Comparison of ENCODE assay signal across 8 cellular contexts in genomic region chr7:144842377-144842851, GRCh38. TPM values are rescaled to one million over a fixed set of nuclear protein-coding genes. Genes with fewer than 3 reads are reported as not detected.
DNase-seq lines count a peak whose midpoint lies in the region; ATAC-seq and TF ChIP-seq lines count a peak whose summit lies in the region.

No MANE protein-coding gene starts in this region.

- H3K27me3 ChIP-seq in colonic mucosa (no peaks in the 10 kb centered on the region), SJCRH30 (no peaks in the 10 kb centered on the region)

- intact Hi-C loops in colonic mucosa (cut with DNase I) = no loop called here
- intact Hi-C loops in natural killer cell (cut with micrococcal nuclease) = no loop called here

- peak; percentile 88 for ATAC-seq in GM18868 (IDR thresholded peaks at IDR 0.05; ENCODE audit: unreplicated experiment)
- ATAC-seq in HG02610 (IDR thresholded peaks at IDR 0.05; ENCODE audit: unreplicated experiment) = peak; percentile 84
- peak; percentile 86 to 91 (median 86) for ATAC-seq in natural killer cell

- no peak overlapping the region for H3K4me3 ChIP-seq in colonic mucosa
- H3K4me3 ChIP-seq in SJCRH30 = no peak overlapping the region

- H3K4me3 Mint-ChIP-seq in natural killer cell (peak overlapping the region; percentile 63), glutamatergic neuron (ENCODE audit: unreplicated experiment) (no peak overlapping the region)

- H3K9ac ChIP-seq in colonic mucosa (ENCODE audit: low read depth in 2 of 2, low read length in 2 of 2) = peak overlapping the region in 1 of 2 donors; percentile 28

- no peak for TF ChIP-seq CTCF in colonic mucosa (IDR thresholded peaks at IDR 0.05)
- no peak for TF ChIP-seq CTCF in natural killer cell (IDR thresholded peaks at IDR 0.05)
- no peak for TF ChIP-seq CTCF in glutamatergic neuron (IDR thresholded peaks at IDR 0.05; ENCODE audit: partially characterized antibody, unreplicated experiment)

- H3K4me1 ChIP-seq in colonic mucosa (no peaks in the 10 kb centered on the region), SJCRH30 (no peaks in the 10 kb centered on the region)

- DNase-seq in NAMALWA (ENCODE audit: low spot score) (peak; percentile 53), colonic mucosa (peak; percentile 85), natural killer cell (peak; percentile 22), SJCRH30 (no peak), NCI-H524 (lab: John Stamatoyannopoulos, UW) (no peak), glutamatergic neuron (no peak)

- H3K4me1 Mint-ChIP-seq in natural killer cell = peaks cover 14% of the 10 kb centered on the region in 2 donors
- no peaks in the 10 kb centered on the region for H3K4me1 Mint-ChIP-seq in glutamatergic neuron (ENCODE audit: low read depth, unreplicated experiment)

- H3K36me3 ChIP-seq in colonic mucosa (no peaks in the 10 kb centered on the region), SJCRH30 (no peaks in the 10 kb centered on the region)

- H3K27me3 Mint-ChIP-seq in natural killer cell (ENCODE audit: low read depth in 2 of 2) (peaks cover 4 to 7% of the 10 kb centered on the region in 2 donors), glutamatergic neuron (ENCODE audit: unreplicated experiment) (no peaks in the 10 kb centered on the region)

- peak overlapping the region; percentile 69 for H3K27ac ChIP-seq in colonic mucosa
- H3K27ac ChIP-seq in SJCRH30 = no peak overlapping the region

- H3K36me3 Mint-ChIP-seq in natural killer cell = peaks cover 7% of the 10 kb centered on the region
- H3K36me3 Mint-ChIP-seq in glutamatergic neuron (ENCODE audit: unreplicated experiment) = no peaks in the 10 kb centered on the region

- H3K9me3 ChIP-seq in colonic mucosa = no peaks in the 10 kb centered on the region
- no peaks in the 10 kb centered on the region for H3K9me3 ChIP-seq in SJCRH30 (replicated peaks)

- H3K9me3 Mint-ChIP-seq in natural killer cell (peaks cover 4 to 6% of the 10 kb centered on the region in 2 donors), glutamatergic neuron (ENCODE audit: unreplicated experiment) (no peaks in the 10 kb centered on the region)

- peak overlapping the region; percentile 89 to 94 for H3K27ac Mint-ChIP-seq in natural killer cell
- no peak overlapping the region for H3K27ac Mint-ChIP-seq in glutamatergic neuron (ENCODE audit: unreplicated experiment)

RNA-seq across cellular contexts. Expression of gene TPK1, which starts 6.6 kb away (rescaled TPM):
- total RNA-seq in colonic mucosa (10 to 100 TPM in 1 of 2 donors, 1 to 10 TPM in 1; 8.0 to 18.8 TPM), natural killer cell (10 to 100 TPM; 20.9 to 28.6 (median 25.3) TPM), glutamatergic neuron (ENCODE audit: unreplicated experiment) (2.6 TPM)
- 2.4 and 3.1 TPM in 2 replicates for total RNA-seq in SJCRH30 (2014; rRNA removed; shearing (Covaris generic))

Comparison
In these comparisons a context has a peak if more than half of its experiments do, and no peak if none do; other contexts are left out.
1. DNase-seq: peak in NAMALWA (single experiment), colonic mucosa (single experiment) and natural killer cell (single experiment); none in SJCRH30 (0 of 2), NCI-H524 (0 of 2) and glutamatergic neuron (single experiment).
2. Peak in every context shown above with its lines, with median percentiles within 50 percentile points of each other: ATAC-seq.